15 cellular contexts compared by ENCODE assay signal in the genomic region with DNA sequence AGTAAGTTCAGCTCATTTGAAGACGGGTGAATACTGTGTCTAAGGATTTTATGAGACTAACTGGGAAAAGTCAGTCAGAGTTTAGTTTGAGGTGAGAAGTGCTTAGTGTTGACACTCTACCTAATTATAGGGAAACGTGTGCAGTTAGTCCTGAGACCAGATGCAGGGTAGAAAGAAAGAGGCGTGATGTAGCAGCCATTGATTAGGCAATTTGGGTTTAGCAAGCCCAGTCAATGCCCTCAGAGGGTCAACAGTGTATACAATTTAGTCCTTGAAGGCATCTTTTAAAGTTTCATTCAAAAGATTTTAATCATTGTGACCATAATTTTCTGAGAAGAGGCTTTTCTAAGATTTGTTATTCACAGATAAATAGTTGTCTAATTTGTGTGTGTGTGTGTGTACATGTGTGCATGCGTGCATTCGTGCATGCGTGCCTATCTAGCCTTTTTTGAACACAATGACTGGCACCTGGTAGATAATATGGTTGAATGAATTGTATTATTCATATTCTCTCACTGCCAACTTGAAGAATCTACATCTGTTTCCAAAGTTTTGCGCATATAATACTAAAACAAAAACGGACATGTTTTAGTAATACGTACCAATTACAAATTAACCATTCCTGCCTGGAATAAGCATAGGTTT.
DNase-seq lines count a peak whose midpoint lies in the region; ATAC-seq, FAIRE-seq and TF ChIP-seq lines count a peak whose summit lies in the region.
"Had no signal": no experiment of that assay in that cellular context is flagged by ENCODE, and none has a peak within 500 bp of the region (broad histone marks: within the 10 kb centered on the region; RNA-seq: fewer than 3 reads in every experiment).

No MANE protein-coding gene starts in this region.

- H3K36me3 ChIP-seq in small intestine (ENCODE audit: control insufficient read depth in 2 of 2, insufficient read depth in 2 of 2, low read length in 2 of 2) = no peaks in the 10 kb centered on the region
- H3K36me3 ChIP-seq: esophagus muscularis mucosa, left lung had no signal

- WGBS in small intestine, 3 donors = 84 to 90% (median 87%) methylated on average over 9 of the region's 9 CpGs

- no peak for TF ChIP-seq CTCF in CD4-positive, alpha-beta T cell (IDR thresholded peaks at IDR 0.05)
- no peak for TF ChIP-seq CTCF in activated B cell treated with CpG ODN at 0.5 μM for 24 hours (IDR thresholded peaks at IDR 0.05)

- H3K4me1 ChIP-seq in small intestine (ENCODE audit: control insufficient read depth in 2 of 2, insufficient read depth in 1 of 2, low read depth in 1 of 2, low read length in 1 of 2) = no peaks in the 10 kb centered on the region

- POLR2A ChIA-PET in CD4-positive, alpha-beta T cell (lab: Charles Lee) = interaction anchor here (1.2 to 2.8 kb wide), 4 partner anchors 12 to 63 kb away, joined by 3 to 38 read pairs (median 24); no protein-coding TSS in a partner anchor
- POLR2A ChIA-PET in activated B cell treated with CpG ODN at 0.5 μM for 24 hours (lab: Charles Lee) = interaction anchor here (1.6 kb wide), 1 partner anchor 49 kb away, joined by 3 read pairs; no protein-coding TSS in a partner anchor

- no peak overlapping the region for H3K4me3 ChIP-seq in small intestine (ENCODE audit: low read depth in 1 of 2, low read length in 2 of 2)
- H3K4me3 ChIP-seq: esophagus muscularis mucosa, hepatocyte had no signal

- H3K9me3 Mint-ChIP-seq in CD4-positive, alpha-beta T cell = no peaks in the 10 kb centered on the region
- H3K9me3 Mint-ChIP-seq in activated B cell treated with CpG ODN at 0.5 μM for 24 hours (no peaks in the 10 kb centered on the region), memory B cell (no peaks in the 10 kb centered on the region)

- H3K27me3 Mint-ChIP-seq in CD4-positive, alpha-beta T cell = no peaks in the 10 kb centered on the region
- no peaks in the 10 kb centered on the region for H3K27me3 Mint-ChIP-seq in activated B cell treated with CpG ODN at 0.5 μM for 24 hours
- H3K27me3 Mint-ChIP-seq in memory B cell = no peaks in the 10 kb centered on the region

- H3K4me3 Mint-ChIP-seq in CD4-positive, alpha-beta T cell = peak overlapping the region; percentile 97
- H3K4me3 Mint-ChIP-seq in activated B cell treated with CpG ODN at 0.5 μM for 24 hours (peak overlapping the region; percentile 86), memory B cell (peak overlapping the region; percentile 24)

- no peaks in the 10 kb centered on the region for H3K27me3 ChIP-seq in CD4-positive, alpha-beta T cell (ENCODE audit: control insufficient read depth, insufficient read depth, low read length)
- peaks cover 0 to 4% of the 10 kb centered on the region in 2 donors for H3K27me3 ChIP-seq in small intestine (ENCODE audit: control insufficient read depth in 2 of 2, insufficient read depth in 2 of 2, low read length in 2 of 2)

- FAIRE-seq in HTR-8/SVneo (lab: Jason Lieb, UNC) (peak; percentile 23), small intestine (lab: Jason Lieb, UNC) (no peak)

- peaks cover 5% of the 10 kb centered on the region for H3K36me3 Mint-ChIP-seq in CD4-positive, alpha-beta T cell (ENCODE audit: low read depth)
- H3K36me3 Mint-ChIP-seq in activated B cell treated with CpG ODN at 0.5 μM for 24 hours (ENCODE audit: low read depth) = peaks cover 3% of the 10 kb centered on the region
- H3K36me3 Mint-ChIP-seq in memory B cell = no peaks in the 10 kb centered on the region

- DNase-seq in CD4-positive, alpha-beta T cell = no peak
- DNase-seq in HTR-8/SVneo (ENCODE audit: insufficient read length, low spot score) = no peak
- no peak for DNase-seq in activated B cell treated with CpG ODN at 0.5 μM for 24 hours
- DNase-seq in memory B cell (ENCODE audit: low spot score in 2 of 2) = no peak
- DNase-seq in small intestine = no peak
- DNase-seq: amygdala, Calu3, cortex of kidney, left lung, PC-3 had no signal

- peaks cover 70% of the 10 kb centered on the region for H3K4me1 Mint-ChIP-seq in CD4-positive, alpha-beta T cell (ENCODE audit: low read depth)
- H3K4me1 Mint-ChIP-seq in activated B cell treated with CpG ODN at 0.5 μM for 24 hours = peaks cover 44% of the 10 kb centered on the region
- H3K4me1 Mint-ChIP-seq in memory B cell = peaks cover 30% of the 10 kb centered on the region

- H3K9me3 ChIP-seq in CD4-positive, alpha-beta T cell (ENCODE audit: control insufficient read depth, low read length) = peaks cover 6% of the 10 kb centered on the region
- H3K9me3 ChIP-seq in small intestine (ENCODE audit: control insufficient read depth, low read depth) = no peaks in the 10 kb centered on the region
- H3K9me3 ChIP-seq: left lung had no signal

- H3K27ac ChIP-seq in CD4-positive, alpha-beta T cell (ENCODE audit: low read depth, low read length) = no peak overlapping the region
- H3K27ac ChIP-seq in small intestine (ENCODE audit: low read depth in 1 of 2, low read length in 1 of 2) = no peak overlapping the region
- H3K27ac ChIP-seq: esophagus muscularis mucosa, hepatocyte, HL-60 had no signal

- intact Hi-C loops in CD4-positive, alpha-beta T cell (cut with DNase I, micrococcal nuclease) = loop anchor here (2.0 to 10.0 kb wide), 5 partner anchors 19 to 77 kb away; no protein-coding TSS in a partner anchor
- intact Hi-C loops in activated B cell treated with CpG ODN at 0.5 μM for 24 hours (cut with micrococcal nuclease) = loop anchor here (2.0 kb wide), 2 partner anchors 13 to 33 kb away; no protein-coding TSS in a partner anchor

- CTCF ChIA-PET in CD4-positive, alpha-beta T cell (lab: Charles Lee) = no interaction called here
- CTCF ChIA-PET in activated B cell treated with CpG ODN at 0.5 μM for 24 hours (lab: Charles Lee) = no interaction called here

- H3K27ac Mint-ChIP-seq in CD4-positive, alpha-beta T cell = peak overlapping the region; percentile 83
- H3K27ac Mint-ChIP-seq in activated B cell treated with CpG ODN at 0.5 μM for 24 hours = peak overlapping the region; percentile 94
- H3K27ac Mint-ChIP-seq in memory B cell = no peak overlapping the region

- no peak for ATAC-seq in CD4-positive, alpha-beta T cell (ENCODE audit: poor library complexity)
- no peak for ATAC-seq in activated B cell treated with CpG ODN at 0.5 μM for 24 hours (ENCODE audit: low read depth)
- no peak for ATAC-seq in memory B cell (ENCODE audit: low read depth)
- ATAC-seq in esophagus mucosa = no peak
- ATAC-seq in GM18867 (IDR thresholded peaks at IDR 0.05; ENCODE audit: unreplicated experiment) = no peak
- ATAC-seq: left lung had no signal

Comparison
In these comparisons a context has a peak if more than half of its experiments do, and no peak if none do; other contexts are left out.
1. H3K4me3 Mint-ChIP-seq: peak in every context shown above with its lines; median percentile 97 in CD4-positive, alpha-beta T cell; 86 in activated B cell treated with CpG ODN at 0.5 μM for 24 hours; 24 in memory B cell.